In the genomic region with DNA sequence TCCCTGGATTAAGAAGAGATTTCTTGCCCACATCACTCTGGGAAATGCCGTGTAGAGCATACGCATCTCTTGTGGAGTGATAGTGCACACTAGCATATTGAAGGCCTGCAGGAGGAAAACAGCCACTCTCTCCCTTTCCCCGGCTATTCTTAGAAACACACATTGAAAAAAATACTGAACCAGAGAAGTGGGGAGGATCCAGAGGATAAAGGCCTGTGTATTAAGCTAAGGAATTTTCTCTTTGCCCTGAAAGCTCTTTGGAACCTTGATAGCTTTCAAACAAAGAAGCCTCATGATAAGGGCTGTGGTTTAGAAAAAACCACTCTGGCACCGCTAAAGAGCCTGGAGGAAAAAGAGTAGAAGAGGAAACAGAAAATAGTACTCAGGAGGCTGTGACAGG, we compare ENCODE assay signal across 18 cellular contexts.
DNase-seq lines count a peak whose midpoint lies in the region; ATAC-seq and TF ChIP-seq lines count a peak whose summit lies in the region.
"Had no signal": no experiment of that assay in that cellular context is flagged by ENCODE, and none has a peak within 500 bp of the region (broad histone marks: within the 10 kb centered on the region; RNA-seq: fewer than 3 reads in every experiment).

No MANE protein-coding gene starts in this region.

- H3K79me2 ChIP-seq in smooth muscle cell (ENCODE audit: low read depth), result no peaks in the 10 kb centered on the region

- TF ChIP-seq CTCF in heart left ventricle (IDR thresholded peaks at IDR 0.05) (no peak), smooth muscle cell (IDR thresholded peaks at IDR 0.05; ENCODE audit: borderline replicate concordance, insufficient read depth, poor library complexity, severe bottlenecking) (no peak)

- no peak for DNase-seq in heart left ventricle
- DNase-seq in Right ventricle myocardium inferior (ENCODE audit: missing footprints), result no peak
- peak; percentile 51 for DNase-seq in amniotic epithelial cell (ENCODE audit: low read depth)
- DNase-seq in smooth muscle cell (lab: John Stamatoyannopoulos, UW; ENCODE audit: unreplicated experiment), result no peak
- no peak for DNase-seq in ureter (ENCODE audit: low spot score)
- DNase-seq: EL, MM.1S, NCI-H1105, NCI-H1694, NCI-H2171, NCI-H446, NCI-H69 had no signal

- no peak for TF ChIP-seq POLR2A in heart left ventricle (IDR thresholded peaks at IDR 0.05)

- H3K9me3 ChIP-seq in heart left ventricle (no peaks in the 10 kb centered on the region), mesodermal cell (ENCODE audit: control insufficient read depth, low read length) (no peaks in the 10 kb centered on the region), smooth muscle cell (replicated peaks; ENCODE audit: low read depth) (no peaks in the 10 kb centered on the region)
- H3K9me3 ChIP-seq: HAP-1 had no signal

- H3K9ac ChIP-seq in smooth muscle cell (ENCODE audit: low read depth), result no peak overlapping the region

- 37 to 61% (median 52%) methylated on average over 4 of the region's 4 CpGs for WGBS in heart left ventricle, 4 donors
- 83% methylated on average over 1 to 3 of the region's 4 CpGs for WGBS in mesodermal cell (ENCODE audit: insufficient coverage in 2 of 2), 2 experiments
- WGBS in smooth muscle cell (ENCODE audit: low lambda C conversion rate), result 26% methylated on average over 4 of the region's 4 CpGs

- H3K4me3 ChIP-seq in heart left ventricle, result no peak overlapping the region
- H3K4me3 ChIP-seq in mesodermal cell (ENCODE audit: extremely low read depth, insufficient read depth, low read length, poor library complexity, severe bottlenecking), result no peak overlapping the region
- H3K4me3 ChIP-seq in smooth muscle cell, result no peak overlapping the region
- H3K4me3 ChIP-seq: HAP-1, SK-N-MC had no signal

- H3K27ac ChIP-seq in heart left ventricle (peak overlapping the region in 1 of 12 donors; percentile 4), mesodermal cell (ENCODE audit: low read depth, low read length, severe bottlenecking) (peak overlapping the region; percentile 67), smooth muscle cell (ENCODE audit: low read depth) (peak overlapping the region; percentile 20)
- H3K27ac ChIP-seq: C4-2B, SK-N-MC had no signal

- H3F3A ChIP-seq in smooth muscle cell (ENCODE audit: low read depth), result peaks cover 4% of the 10 kb centered on the region

- no peaks in the 10 kb centered on the region for H4K20me1 ChIP-seq in smooth muscle cell (ENCODE audit: low read depth)

- H2AFZ ChIP-seq in smooth muscle cell (ENCODE audit: low read depth), result no peak overlapping the region

- no peaks in the 10 kb centered on the region for H3K36me3 ChIP-seq in heart left ventricle
- no peaks in the 10 kb centered on the region for H3K36me3 ChIP-seq in mesodermal cell (ENCODE audit: control insufficient read depth, insufficient read depth, low read length)
- H3K36me3 ChIP-seq in smooth muscle cell (ENCODE audit: low read depth), result no peaks in the 10 kb centered on the region
- H3K36me3 ChIP-seq: HAP-1 had no signal

- H3K4me1 ChIP-seq in heart left ventricle, result peaks cover 0 to 11% (median 0%) of the 10 kb centered on the region in 12 donors
- peaks cover 15% of the 10 kb centered on the region for H3K4me1 ChIP-seq in mesodermal cell (ENCODE audit: control insufficient read depth, insufficient read depth, low read length, poor library complexity, severe bottlenecking)
- peaks cover 8% of the 10 kb centered on the region for H3K4me1 ChIP-seq in smooth muscle cell (ENCODE audit: low read depth)
- H3K4me1 ChIP-seq: HAP-1 had no signal

- intact Hi-C loops in heart left ventricle (cut with DNase I) (no loop called here), Right ventricle myocardium inferior (cut with DNase I) (no loop called here)

- ATAC-seq in heart left ventricle (peak in 3 of 4 donors; percentile 56 to 73 (median 62)), Right ventricle myocardium inferior (no peak), GM21528 (IDR thresholded peaks at IDR 0.05; ENCODE audit: low FRiP score, unreplicated experiment) (no peak), GM21723 (IDR thresholded peaks at IDR 0.05; ENCODE audit: unreplicated experiment) (no peak)

- H3K27me3 ChIP-seq in heart left ventricle (no peaks in the 10 kb centered on the region), smooth muscle cell (ENCODE audit: low read depth) (no peaks in the 10 kb centered on the region)

- H3K4me2 ChIP-seq in smooth muscle cell, result peak overlapping the region; percentile 31

Comparison
In these comparisons a context has a peak if more than half of its experiments do, and no peak if none do; other contexts are left out.
1. ATAC-seq: peak in heart left ventricle (3 of 4); none in Right ventricle myocardium inferior (single experiment), GM21528 (single experiment) and GM21723 (single experiment).